Comparison of ENCODE assay signal across 12 cellular contexts in genomic region chr1:81681570-81681969, GRCh38.
A peak's percentile ranks its signal among the peaks of the same experiment; 100 is the strongest.
DNase-seq lines count a peak whose midpoint lies in the region; ATAC-seq and TF ChIP-seq lines count a peak whose summit lies in the region.
"Had no signal": no experiment of that assay in that cellular context is flagged by ENCODE, and none has a peak within 500 bp of the region (broad histone marks: within the 10 kb centered on the region; RNA-seq: fewer than 3 reads in every experiment).

No MANE protein-coding gene starts in this region.

- WGBS in H9 (ENCODE audit: extremely low coverage, insufficient read length, low lambda C conversion rate): no CpG with 5 or more reads among the region's 3 CpGs
- 50% methylated on average over 3 of the region's 3 CpGs for WGBS in smooth muscle cell (ENCODE audit: low lambda C conversion rate)

- peak overlapping the region in 1 of 2 experiments; percentile 30; a peak in 1 of 5 replicates for H3K4me3 Mint-ChIP-seq in H9

- H3K4me3 ChIP-seq in OCI-LY3 (ENCODE audit: low read length) (no peak overlapping the region), fibroblast of mammary gland (ENCODE audit: control insufficient read depth, low read depth, low read length) (no peak overlapping the region), smooth muscle cell (no peak overlapping the region)
- H3K4me3 ChIP-seq: MG63, mucosa of descending colon, upper lobe of left lung had no signal

- no peaks in the 10 kb centered on the region for H3K23me2 ChIP-seq in H9 (ENCODE audit: insufficient read length, low read depth, low read length, poor library complexity, severe bottlenecking)

- H2AFZ ChIP-seq in H9 (ENCODE audit: low read length) (no peak overlapping the region), OCI-LY3 (ENCODE audit: low read depth, low read length) (no peak overlapping the region), smooth muscle cell (ENCODE audit: low read depth) (no peak overlapping the region)

- H3K4me1 ChIP-seq in H9 (ENCODE audit: insufficient read depth, low read length): peaks cover 3% of the 10 kb centered on the region; the same call in 1 of the 2 replicates
- H3K4me1 ChIP-seq in OCI-LY3 (ENCODE audit: low read length): peaks cover 11% of the 10 kb centered on the region; the same call in 1 of the 2 replicates
- peaks cover 30% of the 10 kb centered on the region for H3K4me1 ChIP-seq in smooth muscle cell (ENCODE audit: low read depth)

- H3K4me2 ChIP-seq in H9 (ENCODE audit: insufficient read depth, insufficient read length, low read length): no peak overlapping the region
- peak overlapping the region; percentile 5; the same call in 1 of the 2 replicates for H3K4me2 ChIP-seq in OCI-LY3 (ENCODE audit: low read length)
- H3K4me2 ChIP-seq in smooth muscle cell: no peak overlapping the region

- H3F3A ChIP-seq in smooth muscle cell (ENCODE audit: low read depth): no peaks in the 10 kb centered on the region

- H3K9ac ChIP-seq in H9 (ENCODE audit: extremely low read depth, insufficient read length, low read length) (no peak overlapping the region), OCI-LY3 (ENCODE audit: low read length) (no peak overlapping the region), smooth muscle cell (ENCODE audit: low read depth) (no peak overlapping the region)

- no peak overlapping the region for H3K4ac ChIP-seq in H9 (ENCODE audit: low read depth, low read length)

- peaks cover 19 to 31% (median 24%) of the 10 kb centered on the region in 3 experiments for H3K36me3 Mint-ChIP-seq in H9 (ENCODE audit: insufficient read depth in 1 of 3, low read depth in 3 of 3)

- no peak for ATAC-seq in HG03280 (IDR thresholded peaks at IDR 0.05; ENCODE audit: unreplicated experiment)
- ATAC-seq in HG02610 (IDR thresholded peaks at IDR 0.05; ENCODE audit: unreplicated experiment): no peak
- ATAC-seq: mucosa of descending colon had no signal

- H2BK15ac ChIP-seq in H9 (ENCODE audit: low read depth, low read length): no peak overlapping the region

- H3K27ac Mint-ChIP-seq in H9: peak overlapping the region; percentile 73 to 99 (median 97); a peak in 6 of 7 replicates

- H2BK5ac ChIP-seq in H9 (ENCODE audit: insufficient read length, low read length): no peak overlapping the region

- no peak overlapping the region for H4K8ac ChIP-seq in H9 (replicated peaks; ENCODE audit: insufficient read length, low read depth, low read length)

- H2BK20ac ChIP-seq in H9 (ENCODE audit: low read depth, low read length, poor library complexity, severe bottlenecking): no peak overlapping the region

- TF ChIP-seq CTCF in H9 (conservative IDR thresholded peaks at IDR 0.05): no peak
- no peak for TF ChIP-seq CTCF in OCI-LY3 (IDR thresholded peaks at IDR 0.05; ENCODE audit: low read depth, low read length)
- no peak for TF ChIP-seq CTCF in fibroblast of mammary gland (conservative IDR thresholded peaks at IDR 0.05; ENCODE audit: control insufficient read depth, insufficient read depth, low read depth, low read length)
- TF ChIP-seq CTCF in smooth muscle cell (IDR thresholded peaks at IDR 0.05; ENCODE audit: borderline replicate concordance, insufficient read depth, poor library complexity, severe bottlenecking): no peak

- no peak overlapping the region for H3T11ph ChIP-seq in H9 (ENCODE audit: low read length)

- H3K36me3 ChIP-seq in OCI-LY3 (replicated peaks; ENCODE audit: low read depth, low read length) (no peaks in the 10 kb centered on the region), smooth muscle cell (ENCODE audit: low read depth) (no peaks in the 10 kb centered on the region)
- H3K36me3 ChIP-seq: MG63, upper lobe of left lung had no signal

- peaks cover 19 to 24% of the 10 kb centered on the region in 2 experiments for H3K9me3 Mint-ChIP-seq in H9

- H3K4me1 Mint-ChIP-seq in H9: peaks cover 56 to 57% of the 10 kb centered on the region in 2 experiments

- H3K23ac ChIP-seq in H9 (ENCODE audit: insufficient read length, low read depth, low read length): no peak overlapping the region

- H3K79me2 ChIP-seq in H9 (ENCODE audit: insufficient read depth, low read length) (no peaks in the 10 kb centered on the region), OCI-LY3 (ENCODE audit: low read length) (no peaks in the 10 kb centered on the region), smooth muscle cell (ENCODE audit: low read depth) (no peaks in the 10 kb centered on the region)

- H3K56ac ChIP-seq in H9 (ENCODE audit: insufficient read length, low read depth, low read length): no peak overlapping the region

- no peaks in the 10 kb centered on the region for H3K9me3 ChIP-seq in H9 (ENCODE audit: control insufficient read depth, low read depth, low read length)
- no peaks in the 10 kb centered on the region for H3K9me3 ChIP-seq in OCI-LY3 (ENCODE audit: insufficient read depth, low read length)
- no peaks in the 10 kb centered on the region for H3K9me3 ChIP-seq in smooth muscle cell (replicated peaks; ENCODE audit: low read depth)
- H3K9me3 ChIP-seq: MG63, mucosa of descending colon, upper lobe of left lung had no signal

- no peak for DNase-seq in H9
- peak; percentile 53 for DNase-seq in fibroblast of mammary gland (ENCODE audit: low read depth)
- DNase-seq in smooth muscle cell (lab: John Stamatoyannopoulos, UW; ENCODE audit: unreplicated experiment): no peak
- DNase-seq in posterior vena cava (ENCODE audit: low spot score): no peak
- DNase-seq in activated CD4-positive, alpha-beta T cell treated with anti-CD3 and anti-CD28 coated beads, Interleukin-2, amount 50 U/mL, for 4 hours: no peak
- DNase-seq: foreskin melanocyte, MG63, mucosa of descending colon, upper lobe of left lung had no signal

- no peak overlapping the region for H4K91ac ChIP-seq in H9 (ENCODE audit: insufficient read length, low read depth, low read length)

- H4K20me1 ChIP-seq in H9 (ENCODE audit: control insufficient read depth, insufficient read depth, insufficient read length) (no peaks in the 10 kb centered on the region), OCI-LY3 (ENCODE audit: insufficient read depth, low read length) (no peaks in the 10 kb centered on the region), smooth muscle cell (ENCODE audit: low read depth) (no peaks in the 10 kb centered on the region)

- H2BK12ac ChIP-seq in H9 (ENCODE audit: insufficient read length, low read depth, low read length): no peak overlapping the region

- H3K27me3 ChIP-seq in H9 (ENCODE audit: insufficient read depth, low read length) (no peaks in the 10 kb centered on the region), OCI-LY3 (ENCODE audit: low read depth, low read length) (no peaks in the 10 kb centered on the region), smooth muscle cell (ENCODE audit: low read depth) (no peaks in the 10 kb centered on the region)
- H3K27me3 ChIP-seq: MG63, upper lobe of left lung had no signal

- no peak overlapping the region for H4K5ac ChIP-seq in H9 (ENCODE audit: insufficient read length, low read depth, low read length)

- peak overlapping the region; percentile 97 for H3K27ac ChIP-seq in H9 (ENCODE audit: insufficient read length, low read depth, low read length)
- H3K27ac ChIP-seq in OCI-LY3 (ENCODE audit: low read length): no peak overlapping the region
- peak overlapping the region; percentile 62 for H3K27ac ChIP-seq in smooth muscle cell (ENCODE audit: low read depth)
- H3K27ac ChIP-seq: upper lobe of left lung had no signal

- no peak overlapping the region for H2AK5ac ChIP-seq in H9 (ENCODE audit: insufficient read length, low read length)

- no peak overlapping the region for H3K14ac ChIP-seq in H9 (ENCODE audit: insufficient read depth, low read length)

- intact Hi-C loops in posterior vena cava (cut with DNase I): no loop called here

- no peaks in the 10 kb centered on the region for H3K79me1 ChIP-seq in H9 (ENCODE audit: insufficient read depth, low read depth, low read length, poor library complexity, severe bottlenecking)

- no peak overlapping the region for H3K18ac ChIP-seq in H9 (ENCODE audit: insufficient read length, low read depth, low read length)

- H3K27me3 Mint-ChIP-seq in H9 (ENCODE audit: low read depth): no peaks in the 10 kb centered on the region

- no peak overlapping the region for H2BK120ac ChIP-seq in H9 (ENCODE audit: low read depth, low read length, poor library complexity, severe bottlenecking)
